Comparison of ENCODE assay signal across 26 cellular contexts in the genomic region with DNA sequence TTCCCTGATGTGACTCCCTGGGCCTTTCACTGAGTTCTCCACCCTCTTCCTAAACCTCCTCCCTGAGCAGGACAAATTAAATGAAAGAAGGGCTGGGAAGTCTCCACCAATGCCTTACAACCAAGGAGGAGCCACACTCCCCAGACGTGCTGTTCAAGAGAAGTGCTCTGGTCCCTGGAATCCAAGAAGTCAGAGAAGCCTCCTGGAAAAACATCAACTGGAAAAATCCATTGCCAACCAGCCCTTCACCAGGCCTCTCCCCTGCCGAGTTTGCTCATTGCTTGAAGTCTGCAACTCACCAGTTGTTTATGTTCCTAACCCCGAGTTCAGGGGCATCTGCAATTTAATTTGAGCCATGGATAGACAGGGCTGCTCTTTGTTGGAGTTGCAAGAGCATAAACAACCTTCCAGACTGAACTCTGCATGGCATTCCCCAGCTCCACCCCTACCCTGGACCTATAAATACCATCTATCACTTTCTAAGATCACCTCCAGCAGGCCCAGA.
"Had no signal": no experiment of that assay in that cellular context is flagged by ENCODE, and none has a peak within 500 bp of the region (broad histone marks: within the 10 kb centered on the region; RNA-seq: fewer than 3 reads in every experiment).

No MANE protein-coding gene starts in this region.

- H3K27ac Mint-ChIP-seq: activated B cell treated with CpG ODN at 0.5 μM for 24 hours; activated CD4-positive, alpha-beta T cell treated with anti-CD3 and anti-CD28 coated beads, Interleukin-2, amount 10 ng/mL, durations not matched to agents 24 days and 14 days; activated naive CD4-positive, alpha-beta T cell treated with anti-CD3 and anti-CD28 coated beads, Interleukin-2, amount 10 ng/mL, durations not matched to agents 7 days and 5 days; activated naive CD8-positive, alpha-beta T cell treated with anti-CD3 and anti-CD28 coated beads for 36 hours; activated T-helper 17 cell treated with anti-CD3 and anti-CD28 coated beads, Interleukin-2, amount 50 U/mL, for 72 hours; T-cell had no signal

- H3K36me3 Mint-ChIP-seq: activated naive CD4-positive, alpha-beta T cell treated with anti-CD3 and anti-CD28 coated beads, Interleukin-2, amount 10 ng/mL, durations not matched to agents 7 days and 5 days; activated naive CD8-positive, alpha-beta T cell treated with anti-CD3 and anti-CD28 coated beads for 36 hours; T-cell had no signal

- H3K27me3 ChIP-seq: brain microvascular endothelial cell had no signal

- H3K27ac ChIP-seq: brain microvascular endothelial cell, SK-N-MC had no signal

- H3K9me3 Mint-ChIP-seq: activated B cell treated with CpG ODN at 0.5 μM for 24 hours; activated CD4-positive, alpha-beta T cell treated with anti-CD3 and anti-CD28 coated beads, Interleukin-2, amount 10 ng/mL, durations not matched to agents 24 days and 14 days; activated naive CD4-positive, alpha-beta T cell treated with anti-CD3 and anti-CD28 coated beads, Interleukin-2, amount 10 ng/mL, durations not matched to agents 7 days and 5 days; activated naive CD8-positive, alpha-beta T cell treated with anti-CD3 and anti-CD28 coated beads for 36 hours had no signal

- H3K4me3 ChIP-seq: SK-N-MC had no signal

- H3K27me3 Mint-ChIP-seq: activated B cell treated with CpG ODN at 0.5 μM for 24 hours; activated CD4-positive, alpha-beta T cell treated with anti-CD3 and anti-CD28 coated beads, Interleukin-2, amount 10 ng/mL, durations not matched to agents 24 days and 14 days; activated naive CD4-positive, alpha-beta T cell treated with anti-CD3 and anti-CD28 coated beads, Interleukin-2, amount 10 ng/mL, durations not matched to agents 7 days and 5 days; activated naive CD8-positive, alpha-beta T cell treated with anti-CD3 and anti-CD28 coated beads for 36 hours had no signal

- H3K4me3 Mint-ChIP-seq: activated B cell treated with CpG ODN at 0.5 μM for 24 hours; activated CD4-positive, alpha-beta T cell treated with anti-CD3 and anti-CD28 coated beads, Interleukin-2, amount 10 ng/mL, durations not matched to agents 24 days and 14 days; activated naive CD4-positive, alpha-beta T cell treated with anti-CD3 and anti-CD28 coated beads, Interleukin-2, amount 10 ng/mL, durations not matched to agents 7 days and 5 days; activated naive CD8-positive, alpha-beta T cell treated with anti-CD3 and anti-CD28 coated beads for 36 hours; activated T-helper 17 cell treated with anti-CD3 and anti-CD28 coated beads, Interleukin-2, amount 50 U/mL, for 72 hours; T-cell had no signal

- DNase-seq: activated B cell treated with CpG ODN at 0.5 μM for 24 hours; activated CD4-positive, alpha-beta T cell treated with anti-CD3 and anti-CD28 coated beads for 1 hour; activated CD4-positive, alpha-beta T cell treated with anti-CD3 and anti-CD28 coated beads, Interleukin-2, amount 10 ng/mL, durations not matched to agents 24 days and 14 days; activated CD4-positive, alpha-beta T cell treated with anti-CD3 and anti-CD28 coated beads, Interleukin-2, amount 50 U/mL, for 48 hours; activated gamma-delta T cell; activated naive CD4-positive, alpha-beta T cell treated with anti-CD3 and anti-CD28 coated beads, Interleukin-2, amount 10 ng/mL, durations not matched to agents 7 days and 5 days; activated naive CD8-positive, alpha-beta T cell treated with anti-CD3 and anti-CD28 coated beads for 36 hours; activated T-cell treated with anti-CD3 and anti-CD28 coated beads for 4 hours; activated T-cell treated with anti-CD3 and anti-CD28 coated beads, Interleukin-2, amount 50 U/mL, for 48 hours; brain microvascular endothelial cell; MM.1S; NCI-H1105; NCI-H1436; NCI-H1694 treated with DMSO at 0.1 percent for 48 hours; NCI-H2029 treated with DMSO at 0.1 percent for 48 hours; NCI-H345; NCI-H510A; NCI-H526 treated with DMSO at 0.1 percent for 48 hours; NCI-H82; OCI-M1; RPMI8226; T-cell; T-helper 2 cell; T1000 had no signal

- H3K4me1 Mint-ChIP-seq: activated B cell treated with CpG ODN at 0.5 μM for 24 hours; activated CD4-positive, alpha-beta T cell treated with anti-CD3 and anti-CD28 coated beads, Interleukin-2, amount 10 ng/mL, durations not matched to agents 24 days and 14 days; activated naive CD4-positive, alpha-beta T cell treated with anti-CD3 and anti-CD28 coated beads, Interleukin-2, amount 10 ng/mL, durations not matched to agents 7 days and 5 days; activated naive CD8-positive, alpha-beta T cell treated with anti-CD3 and anti-CD28 coated beads for 36 hours; activated T-helper 17 cell treated with anti-CD3 and anti-CD28 coated beads, Interleukin-2, amount 50 U/mL, for 72 hours; T-cell had no signal

- H3K36me3 ChIP-seq: brain microvascular endothelial cell had no signal
